In genomic region chr20:15164726-15165125, GRCh38 we compare ENCODE assay signal across 11 cellular contexts.
"Had no signal": no experiment of that assay in that cellular context is flagged by ENCODE, and none has a peak within 500 bp of the region (broad histone marks: within the 10 kb centered on the region; RNA-seq: fewer than 3 reads in every experiment).

No MANE protein-coding gene starts in this region.

- H3K27ac ChIP-seq: GM23248 had no signal

- H3K4me1 ChIP-seq: HAP-1 had no signal

- H3K9ac ChIP-seq: GM23248 had no signal

- H3K9me3 Mint-ChIP-seq: GM23338 had no signal

- H3K4me2 ChIP-seq: GM23338 had no signal

- ATAC-seq: GM23338, HCT116 had no signal

- H2AFZ ChIP-seq: GM23248, GM23338 had no signal

- H3K27ac Mint-ChIP-seq: GM23338, HFFc6 had no signal

- H3K36me3 ChIP-seq: HAP-1 had no signal

- H3K4me3 ChIP-seq: GM23248, GM23338, HAP-1 had no signal

- H3K4me1 Mint-ChIP-seq: GM23338, H9 had no signal

- DNase-seq: GM23248, GOT3, H7, H9, HCEC 1CT, HFFc6 had no signal

- H3K4me3 Mint-ChIP-seq: GM23338, H9, HFFc6 had no signal

- FAIRE-seq: H1, H54 had no signal

- H3K9me3 ChIP-seq: HAP-1 had no signal
